Comparison of ENCODE assay signal across 17 cellular contexts in genomic region chr1:224543453-224543852, GRCh38.
DNase-seq lines count a peak whose midpoint lies in the region; ATAC-seq and TF ChIP-seq lines count a peak whose summit lies in the region.
"Had no signal": no experiment of that assay in that cellular context is flagged by ENCODE, and none has a peak within 500 bp of the region (broad histone marks: within the 10 kb centered on the region; RNA-seq: fewer than 3 reads in every experiment).

No MANE protein-coding gene starts in this region.

- H2AFZ ChIP-seq in PC-3 (ENCODE audit: low read length), result peak overlapping the region; percentile 22

- H3K27me3 Mint-ChIP-seq in endodermal cell (ENCODE audit: insufficient read depth), result no peaks in the 10 kb centered on the region
- H3K27me3 Mint-ChIP-seq: activated CD4-positive, alpha-beta memory T cell treated with anti-CD3 and anti-CD28 coated beads for 36 hours; CD4-positive, alpha-beta memory T cell had no signal

- no peak overlapping the region for H3K4me3 Mint-ChIP-seq in endodermal cell
- H3K4me3 Mint-ChIP-seq: activated CD4-positive, alpha-beta memory T cell treated with anti-CD3 and anti-CD28 coated beads for 36 hours; natural killer cell; stimulated activated effector memory CD8-positive, alpha-beta T cell treated with anti-CD3 and anti-CD28 coated beads, Interleukin-12 subunit alpha, Interleukin-12 subunit beta, amount 100 ng/mL, for 72 hours had no signal

- intact Hi-C loops in PC-3 (cut with micrococcal nuclease), result loop anchor here (2.0 kb wide), 1 partner anchor 31 kb away; no protein-coding TSS in a partner anchor
- intact Hi-C loops in esophagus muscularis mucosa (cut with DNase I), result no loop called here
- intact Hi-C loops in psoas muscle (cut with DNase I), result no loop called here
- intact Hi-C loops in stomach (cut with DNase I; ENCODE audit: low total_unique reads), result no loop called here

- TF ChIP-seq EP300 in esophagus muscularis mucosa (IDR thresholded peaks at IDR 0.05), result no peak
- no peak for TF ChIP-seq EP300 in stomach (IDR thresholded peaks at IDR 0.05)

- peaks cover 9% of the 10 kb centered on the region for H3F3A ChIP-seq in PC-3 (ENCODE audit: low read length, unreplicated experiment)

- CTCF ChIA-PET in PC-3 (lab: Charles Lee), result interaction anchor here (0.9 kb wide), 1 partner anchor 379 kb away, joined by 3 read pairs; no protein-coding TSS in a partner anchor

- TF ChIP-seq CTCF in PC-3 (conservative IDR thresholded peaks at IDR 0.05; ENCODE audit: low read depth, low read length) (no peak), esophagus muscularis mucosa (IDR thresholded peaks at IDR 0.05) (no peak), psoas muscle (IDR thresholded peaks at IDR 0.05) (no peak), stomach (IDR thresholded peaks at IDR 0.05) (no peak), endodermal cell (conservative IDR thresholded peaks at IDR 0.05) (no peak), coronary artery (IDR thresholded peaks at IDR 0.05) (no peak)

- H3K9ac ChIP-seq in PC-3 (ENCODE audit: low read length) (peak overlapping the region; percentile 59), endodermal cell (ENCODE audit: extremely low read depth, low read length, poor library complexity, severe bottlenecking) (no peak overlapping the region)

- no peaks in the 10 kb centered on the region for H3K9me3 Mint-ChIP-seq in endodermal cell
- H3K9me3 Mint-ChIP-seq: activated CD4-positive, alpha-beta memory T cell treated with anti-CD3 and anti-CD28 coated beads for 36 hours; CD4-positive, alpha-beta memory T cell; natural killer cell; stimulated activated effector memory CD8-positive, alpha-beta T cell treated with anti-CD3 and anti-CD28 coated beads, Interleukin-12 subunit alpha, Interleukin-12 subunit beta, amount 100 ng/mL, for 72 hours had no signal

- no TSS peak for BruUV-seq in PC-3 (replicated peaks; lab: Mats Ljungman, UMichigan)

- peaks cover 10% of the 10 kb centered on the region for H3K4me1 Mint-ChIP-seq in endodermal cell

- no peaks in the 10 kb centered on the region for H3K36me3 Mint-ChIP-seq in endodermal cell (ENCODE audit: low read depth)
- H3K36me3 Mint-ChIP-seq: activated CD4-positive, alpha-beta memory T cell treated with anti-CD3 and anti-CD28 coated beads for 36 hours; CD4-positive, alpha-beta memory T cell; natural killer cell; stimulated activated effector memory CD8-positive, alpha-beta T cell treated with anti-CD3 and anti-CD28 coated beads, Interleukin-12 subunit alpha, Interleukin-12 subunit beta, amount 100 ng/mL, for 72 hours had no signal

- ATAC-seq in PC-3 (peak; percentile 21), psoas muscle (peak in 3 of 4 donors; percentile 83 to 88 (median 84))
- ATAC-seq: body of pancreas had no signal

- H3K4me2 ChIP-seq in PC-3 (ENCODE audit: low read length), result peak overlapping the region; percentile 72

- POLR2A ChIA-PET in PC-3 (lab: Charles Lee; ENCODE audit: unreplicated experiment), result interaction anchor here (0.8 kb wide), 1 partner anchor 45 kb away, joined by 4 read pairs; no protein-coding TSS in a partner anchor

- no peak for TF ChIP-seq POLR2A in esophagus muscularis mucosa (IDR thresholded peaks at IDR 0.05; ENCODE audit: low read depth)
- no peak for TF ChIP-seq POLR2A in stomach (IDR thresholded peaks at IDR 0.05)

- H3K27me3 ChIP-seq in PC-3 (ENCODE audit: low read length), result no peaks in the 10 kb centered on the region
- H3K27me3 ChIP-seq in esophagus muscularis mucosa, result no peaks in the 10 kb centered on the region
- no peaks in the 10 kb centered on the region for H3K27me3 ChIP-seq in psoas muscle (ENCODE audit: insufficient read depth in 3 of 3, low read length in 2 of 3)
- no peaks in the 10 kb centered on the region for H3K27me3 ChIP-seq in stomach
- no peaks in the 10 kb centered on the region for H3K27me3 ChIP-seq in endodermal cell (ENCODE audit: control insufficient read depth, insufficient read depth, low read length, poor library complexity, severe bottlenecking)
- H3K27me3 ChIP-seq: body of pancreas, heart right ventricle had no signal

- H3K9me2 ChIP-seq in PC-3 (replicated peaks; ENCODE audit: low read length), result 0 out of 2 replicates have a peak, but pooled peaks cover 3% of the 10 kb centered on the region

- H3K36me3 ChIP-seq in PC-3 (ENCODE audit: low read depth, low read length), result no peaks in the 10 kb centered on the region
- no peaks in the 10 kb centered on the region for H3K36me3 ChIP-seq in esophagus muscularis mucosa
- H3K36me3 ChIP-seq in psoas muscle (ENCODE audit: insufficient read depth in 1 of 2, low read depth in 1 of 2), result no peaks in the 10 kb centered on the region
- H3K36me3 ChIP-seq in stomach, result no peaks in the 10 kb centered on the region
- no peaks in the 10 kb centered on the region for H3K36me3 ChIP-seq in endodermal cell (ENCODE audit: control insufficient read depth, insufficient read depth, low read length)
- H3K36me3 ChIP-seq: heart right ventricle had no signal

- H3K79me2 ChIP-seq in PC-3 (ENCODE audit: low read length), result no peaks in the 10 kb centered on the region

- H4K20me1 ChIP-seq in PC-3 (ENCODE audit: low read length), result no peaks in the 10 kb centered on the region

- DNase-seq in ELR (ENCODE audit: low read depth) (peak; percentile 40), PC-3 (peak; percentile 35), esophagus muscularis mucosa (ENCODE audit: extremely low spot score) (peak; percentile 47), psoas muscle (no peak), epidermal melanocyte (ENCODE audit: insufficient read length, low spot score) (no peak), stomach (no peak), endodermal cell (no peak), coronary artery (ENCODE audit: low spot score) (no peak)
- DNase-seq: activated effector memory CD4-positive, alpha-beta T cell treated with Interleukin-2 at 50 U/mL for 16 hours; heart right ventricle; natural killer cell; NCI-H1930; NCI-H774 had no signal

- H3K27ac ChIP-seq in PC-3 (ENCODE audit: low read length), result peak overlapping the region; percentile 88
- no peak overlapping the region for H3K27ac ChIP-seq in esophagus muscularis mucosa (replicated peaks in 1 of 4)
- H3K27ac ChIP-seq in psoas muscle, result no peak overlapping the region
- H3K27ac ChIP-seq in stomach, result no peak overlapping the region
- no peak overlapping the region for H3K27ac ChIP-seq in endodermal cell (ENCODE audit: low read depth, low read length)
- no peak overlapping the region for H3K27ac ChIP-seq in coronary artery
- H3K27ac ChIP-seq: body of pancreas had no signal

- H3K4me1 ChIP-seq in PC-3 (ENCODE audit: insufficient read depth, low read length), result peaks cover 38% of the 10 kb centered on the region
- H3K4me1 ChIP-seq in esophagus muscularis mucosa, result no peaks in the 10 kb centered on the region
- H3K4me1 ChIP-seq in psoas muscle, result no peaks in the 10 kb centered on the region
- peaks cover 0 to 18% (median 0%) of the 10 kb centered on the region in 4 donors for H3K4me1 ChIP-seq in stomach
- no peaks in the 10 kb centered on the region for H3K4me1 ChIP-seq in endodermal cell (ENCODE audit: control insufficient read depth, insufficient read depth, low read length)

- H3K4me3 ChIP-seq in PC-3 (ENCODE audit: low read length), result peak overlapping the region; percentile 28
- no peak overlapping the region for H3K4me3 ChIP-seq in esophagus muscularis mucosa
- H3K4me3 ChIP-seq in psoas muscle, result no peak overlapping the region
- no peak overlapping the region for H3K4me3 ChIP-seq in stomach
- no peak overlapping the region for H3K4me3 ChIP-seq in endodermal cell (ENCODE audit: low read length)
- no peak overlapping the region for H3K4me3 ChIP-seq in coronary artery
- H3K4me3 ChIP-seq: body of pancreas, heart right ventricle had no signal

- H3K27ac Mint-ChIP-seq in endodermal cell, result no peak overlapping the region
- H3K27ac Mint-ChIP-seq: natural killer cell had no signal

- no peaks in the 10 kb centered on the region for H3K9me3 ChIP-seq in PC-3 (ENCODE audit: low read length)
- H3K9me3 ChIP-seq in esophagus muscularis mucosa, result no peaks in the 10 kb centered on the region
- no peaks in the 10 kb centered on the region for H3K9me3 ChIP-seq in psoas muscle
- no peaks in the 10 kb centered on the region for H3K9me3 ChIP-seq in stomach
- no peaks in the 10 kb centered on the region for H3K9me3 ChIP-seq in endodermal cell (ENCODE audit: control insufficient read depth, low read length)
- H3K9me3 ChIP-seq: body of pancreas, heart right ventricle had no signal

- 90% methylated on average over 1 of the region's 1 CpG for WGBS in esophagus muscularis mucosa
- 50 to 59% (median 51%) methylated on average over 1 of the region's 1 CpG for WGBS in psoas muscle, 3 donors
- WGBS in stomach, 5 donors, result 91 to 100% (median 95%) methylated on average over 1 of the region's 1 CpG
- WGBS in endodermal cell (ENCODE audit: insufficient coverage in 1 of 2, insufficient read length in 1 of 2), 2 experiments, result 88 to 100% methylated on average over 1 of the region's 1 CpG

Comparison
In these comparisons a context has a peak if more than half of its experiments do, and no peak if none do; other contexts are left out.
1. DNase-seq: peak in ELR (single experiment), PC-3 (single experiment) and esophagus muscularis mucosa (single experiment); none in psoas muscle (0 of 2), epidermal melanocyte (single experiment), stomach (single experiment), endodermal cell (single experiment) and coronary artery (single experiment).